In the genomic region with DNA sequence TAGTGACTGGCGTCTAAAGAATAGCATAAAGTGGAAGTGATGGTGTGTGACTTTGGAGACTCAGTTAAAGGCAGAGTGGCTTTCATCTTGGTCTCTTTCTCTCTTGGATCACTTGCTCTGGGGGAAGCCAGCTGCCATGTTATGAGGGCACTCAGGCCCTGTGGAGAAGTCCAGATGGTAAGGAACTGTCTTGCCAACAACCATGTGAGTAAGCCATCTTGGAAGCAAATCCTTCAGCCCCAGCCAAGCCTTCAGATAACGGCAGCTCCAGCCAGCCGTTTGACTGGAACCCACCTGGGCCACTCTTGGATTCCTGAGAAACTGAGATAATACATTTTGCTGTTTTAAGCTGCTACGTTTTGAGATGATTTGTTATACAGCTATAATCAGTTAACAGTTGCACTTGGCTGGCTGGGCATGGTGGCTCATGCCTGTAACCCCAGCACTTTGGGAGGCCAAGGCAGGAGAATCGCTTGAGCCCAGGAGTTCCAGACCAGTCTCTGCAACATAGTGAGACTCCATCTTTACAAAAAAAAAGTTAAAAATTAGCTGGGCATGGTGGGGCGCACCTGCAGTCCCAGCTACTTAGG, we compare ENCODE assay signal across 19 cellular contexts. TPM values are rescaled to one million over a fixed set of nuclear protein-coding genes. Genes with fewer than 3 reads are reported as not detected.
DNase-seq lines count a peak whose midpoint lies in the region; TF ChIP-seq lines count a peak whose summit lies in the region.
"Had no signal": no experiment of that assay in that cellular context is flagged by ENCODE, and none has a peak within 500 bp of the region (broad histone marks: within the 10 kb centered on the region; RNA-seq: fewer than 3 reads in every experiment).

No MANE protein-coding gene starts in this region.

- H3K9me3 ChIP-seq in H9 (ENCODE audit: control insufficient read depth, low read depth, low read length) (no peaks in the 10 kb centered on the region), trophoblast cell (ENCODE audit: insufficient read depth, low read depth, low read length) (no peaks in the 10 kb centered on the region)
- H3K9me3 ChIP-seq: BLaER1 treated with 17β-estradiol and CSF1 and Interleukin-3, amounts not matched to agents 10 nM and 100 nM had no signal

- H4K91ac ChIP-seq in H9 (ENCODE audit: insufficient read length, low read depth, low read length) = no peak overlapping the region
- H4K91ac ChIP-seq in trophoblast cell (ENCODE audit: low read depth, low read length) = no peak overlapping the region

- H4K8ac ChIP-seq in H9 (replicated peaks; ENCODE audit: insufficient read length, low read depth, low read length) (no peak overlapping the region), trophoblast cell (ENCODE audit: low read depth, low read length) (no peak overlapping the region)

- no peak overlapping the region for H3K18ac ChIP-seq in H9 (ENCODE audit: insufficient read length, low read depth, low read length)
- H3K18ac ChIP-seq in trophoblast cell (ENCODE audit: low read length) = no peak overlapping the region

- H3K9ac ChIP-seq in H9 (ENCODE audit: extremely low read depth, insufficient read length, low read length) (no peak overlapping the region), trophoblast cell (ENCODE audit: low read length) (no peak overlapping the region)
- H3K9ac ChIP-seq: BLaER1 treated with 17β-estradiol and CSF1 and Interleukin-3, amounts not matched to agents 10 nM and 100 nM had no signal

- H3K23me2 ChIP-seq in H9 (ENCODE audit: insufficient read length, low read depth, low read length, poor library complexity, severe bottlenecking) = no peaks in the 10 kb centered on the region

- no peak overlapping the region for H2AFZ ChIP-seq in H9 (ENCODE audit: low read length)
- H2AFZ ChIP-seq in trophoblast cell (ENCODE audit: insufficient read depth, low read length, poor library complexity) = no peak overlapping the region

- H3K56ac ChIP-seq in H9 (ENCODE audit: insufficient read length, low read depth, low read length) = no peak overlapping the region

- H3K27ac Mint-ChIP-seq in H9 (no peak overlapping the region), chondrocyte (ENCODE audit: unreplicated experiment) (peak overlapping the region; percentile 81)
- H3K27ac Mint-ChIP-seq: CD8-positive, alpha-beta T cell had no signal

- no peak overlapping the region for H2BK120ac ChIP-seq in H9 (ENCODE audit: low read depth, low read length, poor library complexity, severe bottlenecking)
- H2BK120ac ChIP-seq in trophoblast cell (ENCODE audit: insufficient read depth, low read length, poor library complexity) = no peak overlapping the region

- H3T11ph ChIP-seq in H9 (ENCODE audit: low read length) = no peak overlapping the region

- H3K27ac ChIP-seq in H9 (ENCODE audit: insufficient read length, low read depth, low read length) (no peak overlapping the region), trophoblast cell (ENCODE audit: low read depth, low read length) (no peak overlapping the region)
- H3K27ac ChIP-seq: BLaER1 treated with 17β-estradiol and CSF1 and Interleukin-3, amounts not matched to agents 10 nM and 100 nM; RWPE1 had no signal

- no peak overlapping the region for H4K5ac ChIP-seq in H9 (ENCODE audit: insufficient read length, low read depth, low read length)

- H3K14ac ChIP-seq in H9 (ENCODE audit: insufficient read depth, low read length) (no peak overlapping the region), trophoblast cell (ENCODE audit: low read length) (no peak overlapping the region)

- peaks cover 2% of the 10 kb centered on the region for H4K20me1 ChIP-seq in H9 (ENCODE audit: control insufficient read depth, insufficient read depth, insufficient read length)
- H4K20me1 ChIP-seq: BLaER1 treated with 17β-estradiol and CSF1 and Interleukin-3, amounts not matched to agents 10 nM and 100 nM had no signal

- H3K4me1 ChIP-seq in H9 (ENCODE audit: insufficient read depth, low read length) (peaks cover 2% of the 10 kb centered on the region; the same call in 1 of the 2 replicates), trophoblast cell (ENCODE audit: control insufficient read depth in 1 of 2, insufficient read depth in 2 of 2, low read length in 2 of 2) (no peaks in the 10 kb centered on the region)

- H2AK5ac ChIP-seq in H9 (ENCODE audit: insufficient read length, low read length) (no peak overlapping the region), trophoblast cell (ENCODE audit: low read length) (no peak overlapping the region)

- H4K12ac ChIP-seq in trophoblast cell (ENCODE audit: low read depth, low read length) = no peak overlapping the region

- H3K36me3 Mint-ChIP-seq in H9 (ENCODE audit: insufficient read depth in 1 of 3, low read depth in 3 of 3) (peaks cover 0 to 2% (median 0%) of the 10 kb centered on the region in 3 experiments; a peak in 1 of 7 replicates), chondrocyte (ENCODE audit: low read depth) (no peaks in the 10 kb centered on the region)
- H3K36me3 Mint-ChIP-seq: CD8-positive, alpha-beta T cell had no signal

- WGBS in H9 (ENCODE audit: extremely low coverage, insufficient read length, low lambda C conversion rate) = no CpG with 5 or more reads among the region's 6 CpGs
- no CpG with 5 or more reads among the region's 6 CpGs for WGBS in trophoblast cell (ENCODE audit: extremely low coverage, insufficient coverage, insufficient read length)

- H3K27me3 Mint-ChIP-seq in H9 (ENCODE audit: low read depth) = no peaks in the 10 kb centered on the region; the same call in 1 of the 2 replicates
- H3K27me3 Mint-ChIP-seq in chondrocyte (ENCODE audit: low read depth) = no peaks in the 10 kb centered on the region

- H3K79me2 ChIP-seq in H9 (ENCODE audit: insufficient read depth, low read length) = no peaks in the 10 kb centered on the region
- no peaks in the 10 kb centered on the region for H3K79me2 ChIP-seq in trophoblast cell (ENCODE audit: control insufficient read depth, insufficient read depth, low read length, poor library complexity)

- H2BK5ac ChIP-seq in H9 (ENCODE audit: insufficient read length, low read length) = no peak overlapping the region
- H2BK5ac ChIP-seq in trophoblast cell (ENCODE audit: low read depth, low read length, poor library complexity) = no peak overlapping the region

- H3K79me1 ChIP-seq in H9 (ENCODE audit: insufficient read depth, low read depth, low read length, poor library complexity, severe bottlenecking) = no peaks in the 10 kb centered on the region
- no peaks in the 10 kb centered on the region for H3K79me1 ChIP-seq in trophoblast cell (ENCODE audit: low read length)

- H3K27me3 ChIP-seq in H9 (ENCODE audit: insufficient read depth, low read length) (no peaks in the 10 kb centered on the region), trophoblast cell (ENCODE audit: insufficient read depth, low read length) (no peaks in the 10 kb centered on the region)
- H3K27me3 ChIP-seq: BLaER1 treated with 17β-estradiol and CSF1 and Interleukin-3, amounts not matched to agents 10 nM and 100 nM had no signal

- intact Hi-C loops in posterior vena cava (cut with DNase I) = no loop called here

- H3K4me2 ChIP-seq in H9 (ENCODE audit: insufficient read depth, insufficient read length, low read length) (no peak overlapping the region), trophoblast cell (ENCODE audit: low read length) (no peak overlapping the region)
- H3K4me2 ChIP-seq: BLaER1 treated with 17β-estradiol and CSF1 and Interleukin-3, amounts not matched to agents 10 nM and 100 nM had no signal

- no peak overlapping the region for H3K23ac ChIP-seq in H9 (ENCODE audit: insufficient read length, low read depth, low read length)
- no peak overlapping the region for H3K23ac ChIP-seq in trophoblast cell (ENCODE audit: low read length)

- H2BK12ac ChIP-seq in H9 (ENCODE audit: insufficient read length, low read depth, low read length) (no peak overlapping the region), trophoblast cell (ENCODE audit: low read length) (no peak overlapping the region)

- 0 out of 2 replicates have a peak overlapping the region, but pooled peaks have one; percentile 37 for H2BK15ac ChIP-seq in H9 (ENCODE audit: low read depth, low read length)

- H3K36me3 ChIP-seq in trophoblast cell (ENCODE audit: control insufficient read depth in 1 of 2, insufficient read depth in 2 of 2, low read length in 2 of 2) = no peaks in the 10 kb centered on the region
- H3K36me3 ChIP-seq: BLaER1 treated with 17β-estradiol and CSF1 and Interleukin-3, amounts not matched to agents 10 nM and 100 nM had no signal

- no peak overlapping the region for H2BK20ac ChIP-seq in H9 (ENCODE audit: low read depth, low read length, poor library complexity, severe bottlenecking)

- H3K4me1 Mint-ChIP-seq in H9 = peaks cover 0 to 6% of the 10 kb centered on the region in 2 experiments; a peak in 1 of 4 replicates
- peaks cover 15% of the 10 kb centered on the region for H3K4me1 Mint-ChIP-seq in chondrocyte (ENCODE audit: low read depth)

- no peak for TF ChIP-seq CTCF in H9 (conservative IDR thresholded peaks at IDR 0.05)
- no peak for TF ChIP-seq CTCF in chondrocyte (IDR thresholded peaks at IDR 0.05)

- DNase-seq in H9 = no peak
- peak; percentile 66 to 90 for DNase-seq in NCI-H446 (lab: John Stamatoyannopoulos, UW)
- DNase-seq in chondrocyte (ENCODE audit: low spot score) = no peak
- DNase-seq in posterior vena cava (ENCODE audit: low spot score) = peak; percentile 57
- DNase-seq in A172 (ENCODE audit: low spot score) = no peak
- DNase-seq in NCI-H748 (lab: John Stamatoyannopoulos, UW; ENCODE audit: unreplicated experiment) = no peak
- no peak for DNase-seq in trophoblast cell
- DNase-seq: Calu3; CD8-positive, alpha-beta T cell; H7; MM.1S; NCI-H1092; NCI-H1436 treated with DMSO at 0.1 percent for 48 hours; NCI-H2029; NCI-H510A; NCI-H82; PC-3 had no signal

- no peaks in the 10 kb centered on the region for H3K9me3 Mint-ChIP-seq in H9
- no peaks in the 10 kb centered on the region for H3K9me3 Mint-ChIP-seq in chondrocyte (ENCODE audit: low read depth)
- H3K9me3 Mint-ChIP-seq: CD8-positive, alpha-beta T cell had no signal

- no peak overlapping the region for H3K4me3 ChIP-seq in trophoblast cell (ENCODE audit: low read depth, low read length)
- H3K4me3 ChIP-seq: BLaER1 treated with 17β-estradiol and CSF1 and Interleukin-3, amounts not matched to agents 10 nM and 100 nM had no signal

- H3K4me3 Mint-ChIP-seq in H9 = no peak overlapping the region
- H3K4me3 Mint-ChIP-seq in chondrocyte (ENCODE audit: unreplicated experiment) = no peak overlapping the region
- H3K4me3 Mint-ChIP-seq: CD8-positive, alpha-beta T cell had no signal

- H3K4ac ChIP-seq in H9 (ENCODE audit: low read depth, low read length) (no peak overlapping the region), trophoblast cell (ENCODE audit: low read depth, low read length) (no peak overlapping the region)

RNA-seq across cellular contexts. Expression of gene LRRC23, which starts 7.7 kb away (rescaled TPM):
- total RNA-seq in H9 (2021) = 2.1 and 2.6 TPM in 2 replicates
- total RNA-seq in chondrocyte = 6.3 to 9.3 TPM (median 7.6 TPM) in 3 replicates
- 1 to 10 TPM; 5.3 to 6.7 TPM for total RNA-seq in posterior vena cava
- 8.3 and 14.4 TPM in 2 replicates for total RNA-seq in A172 (2014; rRNA removed; shearing (Covaris generic))
- polyA plus RNA-seq in trophoblast cell (2013) = 5.8 and 6.0 TPM in 2 replicates

RNA-seq across cellular contexts. Expression of gene ENO2, which starts 17.4 kb away (rescaled TPM):
- 165 and 166 TPM in 2 replicates for total RNA-seq in H9 (2021)
- total RNA-seq in chondrocyte = 22.2 to 60.8 TPM (median 58.6 TPM) in 3 replicates
- total RNA-seq in posterior vena cava = 10 to 100 TPM; 45.6 to 57.1 TPM
- 21.5 and 24.7 TPM in 2 replicates for total RNA-seq in A172 (2014; rRNA removed; shearing (Covaris generic))
- polyA plus RNA-seq in trophoblast cell (2013) = 3.6 and 3.8 TPM in 2 replicates

RNA-seq across cellular contexts. Expression of gene SPSB2, which starts 23.8 kb away (rescaled TPM):
- 13.7 and 16.3 TPM in 2 replicates for total RNA-seq in H9 (2021)
- total RNA-seq in chondrocyte = 7.6 to 11.8 TPM (median 7.9 TPM) in 3 replicates
- 1 to 10 TPM; 4.9 to 6.9 TPM for total RNA-seq in posterior vena cava
- 7.9 and 10.2 TPM in 2 replicates for total RNA-seq in A172 (2014; rRNA removed; shearing (Covaris generic))
- polyA plus RNA-seq in trophoblast cell (2013) = 4.1 TPM in 2 replicates

RNA-seq across cellular contexts. Expression of gene TPI1, which starts 29.6 kb away (rescaled TPM):
- 1,177 and 1,211 TPM in 2 replicates for total RNA-seq in H9 (2021)
- 430 to 562 TPM (median 551 TPM) in 3 replicates for total RNA-seq in chondrocyte
- 100 to 1,000 TPM; 303 to 366 TPM for total RNA-seq in posterior vena cava
- 675 and 790 TPM in 2 replicates for total RNA-seq in A172 (2014; rRNA removed; shearing (Covaris generic))
- polyA plus RNA-seq in trophoblast cell (2013) = 787 and 806 TPM in 2 replicates

RNA-seq across cellular contexts. Expression of gene ATN1, which starts 30.8 kb away (rescaled TPM):
- total RNA-seq in H9 (2021) (97.9 and 103 TPM in 2 replicates), chondrocyte (103 to 110 TPM (median 106 TPM) in 3 replicates), posterior vena cava (100 to 1,000 TPM in 1 of 2 donors, 10 to 100 TPM in 1; 97.0 to 106 TPM)
- 3.1 and 6.6 TPM in 2 replicates for total RNA-seq in A172 (2014; rRNA removed; shearing (Covaris generic))
- 123 TPM in 2 replicates for polyA plus RNA-seq in trophoblast cell (2013)

Comparison
In these comparisons a context has a peak if more than half of its experiments do, and no peak if none do; other contexts are left out.
1. DNase-seq: peak in NCI-H446 (2 of 2) and posterior vena cava (single experiment); none in H9 (single experiment), chondrocyte (single experiment), A172 (single experiment), NCI-H748 (single experiment) and trophoblast cell (0 of 2).